Comparison of ENCODE assay signal across 1 cellular context in the genomic region with DNA sequence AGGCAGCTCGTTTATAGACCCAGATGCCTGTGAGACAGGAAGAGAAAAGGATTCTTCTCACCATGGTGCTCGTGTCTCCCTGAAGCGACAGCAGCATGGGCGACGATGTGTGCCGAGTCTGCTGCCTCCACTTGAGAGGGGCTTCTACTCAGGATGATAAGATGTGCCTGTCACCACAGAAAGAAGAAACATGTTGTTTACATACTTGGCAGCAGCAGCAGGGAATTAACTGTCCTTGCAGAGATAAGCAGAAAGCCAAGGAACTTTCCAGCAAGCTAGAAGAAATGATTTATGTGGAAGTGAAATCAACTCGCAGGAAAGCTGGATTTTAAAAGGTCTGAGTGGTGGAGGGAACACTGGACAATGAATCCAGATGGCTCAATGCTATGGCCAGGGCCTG.
TF ChIP-seq lines count a peak whose summit lies in the region.

No MANE protein-coding gene starts in this region.

TF ChIP-seq in K562, 482 proteins besides CTCF, POLR2A, EP300 and RAD21:
- TF ChIP-seq, protein P1, sequence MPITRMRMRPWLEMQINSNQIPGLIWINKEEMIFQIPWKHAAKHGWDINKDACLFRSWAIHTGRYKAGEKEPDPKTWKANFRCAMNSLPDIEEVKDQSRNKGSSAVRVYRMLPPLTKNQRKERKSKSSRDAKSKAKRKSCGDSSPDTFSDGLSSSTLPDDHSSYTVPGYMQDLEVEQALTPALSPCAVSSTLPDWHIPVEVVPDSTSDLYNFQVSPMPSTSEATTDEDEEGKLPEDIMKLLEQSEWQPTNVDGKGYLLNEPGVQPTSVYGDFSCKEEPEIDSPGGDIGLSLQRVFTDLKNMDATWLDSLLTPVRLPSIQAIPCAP (CRISPR knock-in tag; IDR thresholded peaks at IDR 0.05; ENCODE audit: borderline replicate concordance) = no peak
- TF ChIP-seq PBX2 (CRISPR knock-in tag; IDR thresholded peaks at IDR 0.05; ENCODE audit: low read depth) = no peak
- TF ChIP-seq PBX2 (tag; conservative IDR thresholded peaks at IDR 0.05; ENCODE audit: low read depth) = peak; percentile 85
- no peak for TF ChIP-seq PHF8 (IDR thresholded peaks at IDR 0.05; ENCODE audit: borderline replicate concordance, low read length)
- TF ChIP-seq, protein P2, sequence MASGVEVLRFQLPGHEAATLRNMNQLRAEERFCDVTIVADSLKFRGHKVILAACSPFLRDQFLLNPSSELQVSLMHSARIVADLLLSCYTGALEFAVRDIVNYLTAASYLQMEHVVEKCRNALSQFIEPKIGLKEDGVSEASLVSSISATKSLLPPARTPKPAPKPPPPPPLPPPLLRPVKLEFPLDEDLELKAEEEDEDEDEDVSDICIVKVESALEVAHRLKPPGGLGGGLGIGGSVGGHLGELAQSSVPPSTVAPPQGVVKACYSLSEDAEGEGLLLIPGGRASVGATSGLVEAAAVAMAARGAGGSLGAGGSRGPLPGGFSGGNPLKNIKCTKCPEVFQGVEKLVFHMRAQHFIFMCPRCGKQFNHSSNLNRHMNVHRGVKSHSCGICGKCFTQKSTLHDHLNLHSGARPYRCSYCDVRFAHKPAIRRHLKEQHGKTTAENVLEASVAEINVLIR (CRISPR knock-in tag; IDR thresholded peaks at IDR 0.05) = no peak
- TF ChIP-seq GTF2E2 (tag; IDR thresholded peaks at IDR 0.05) = no peak
- TF ChIP-seq STAT5A (IDR thresholded peaks at IDR 0.05; ENCODE audit: borderline replicate concordance, low read length) = no peak
- peak; percentile 31 to 44; a peak in 1 of 4 replicates for TF ChIP-seq FOXK2 (conservative IDR thresholded peaks at IDR 0.05 in 1 of 2, IDR thresholded peaks at IDR 0.05 in 1 of 2; ENCODE audit: low read depth in 2 of 2)
- no peak for TF ChIP-seq DDX20 (tag; IDR thresholded peaks at IDR 0.05; ENCODE audit: low read depth)
- no peak for TF ChIP-seq HOMEZ (CRISPR knock-in tag; IDR thresholded peaks at IDR 0.05)
- TF ChIP-seq ZBTB26 (CRISPR knock-in tag; IDR thresholded peaks at IDR 0.05) = no peak
- no peak for TF ChIP-seq KDM2B (CRISPR knock-in tag; IDR thresholded peaks at IDR 0.05)
- TF ChIP-seq ZNF354B (CRISPR knock-in tag; IDR thresholded peaks at IDR 0.05) = no peak
- 0 out of 2 replicates have a peak, but pooled peaks have one; percentile 19 for TF ChIP-seq HES1 (IDR thresholded peaks at IDR 0.05; ENCODE audit: low read depth)
- TF ChIP-seq HMBOX1 (IDR thresholded peaks at IDR 0.05) = no peak
- TF ChIP-seq FOSL1 (tag; conservative IDR thresholded peaks at IDR 0.05) = no peak
- peak; percentile 57; the same call in 1 of the 2 replicates for TF ChIP-seq PKNOX1 (IDR thresholded peaks at IDR 0.05)
- TF ChIP-seq ZNF23 (CRISPR knock-in tag; IDR thresholded peaks at IDR 0.05) = no peak
- TF ChIP-seq CTBP1 (IDR thresholded peaks at IDR 0.05; ENCODE audit: borderline replicate concordance) = peak; percentile 59; the same call in 1 of the 2 replicates
- no peak for TF ChIP-seq SMARCB1 (IDR thresholded peaks at IDR 0.05; ENCODE audit: insufficient read length, low read depth)
- TF ChIP-seq TCF3 (CRISPR knock-in tag; IDR thresholded peaks at IDR 0.05) = 0 out of 2 replicates have a peak, but pooled peaks have one; percentile 8
- TF ChIP-seq ZNF778 (CRISPR knock-in tag; IDR thresholded peaks at IDR 0.05) = no peak
- no peak for TF ChIP-seq HDAC8 (tag; IDR thresholded peaks at IDR 0.05)
- TF ChIP-seq, protein P3, sequence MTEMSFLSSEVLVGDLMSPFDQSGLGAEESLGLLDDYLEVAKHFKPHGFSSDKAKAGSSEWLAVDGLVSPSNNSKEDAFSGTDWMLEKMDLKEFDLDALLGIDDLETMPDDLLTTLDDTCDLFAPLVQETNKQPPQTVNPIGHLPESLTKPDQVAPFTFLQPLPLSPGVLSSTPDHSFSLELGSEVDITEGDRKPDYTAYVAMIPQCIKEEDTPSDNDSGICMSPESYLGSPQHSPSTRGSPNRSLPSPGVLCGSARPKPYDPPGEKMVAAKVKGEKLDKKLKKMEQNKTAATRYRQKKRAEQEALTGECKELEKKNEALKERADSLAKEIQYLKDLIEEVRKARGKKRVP (CRISPR knock-in tag; IDR thresholded peaks at IDR 0.05) = no peak
- TF ChIP-seq, protein P4, sequence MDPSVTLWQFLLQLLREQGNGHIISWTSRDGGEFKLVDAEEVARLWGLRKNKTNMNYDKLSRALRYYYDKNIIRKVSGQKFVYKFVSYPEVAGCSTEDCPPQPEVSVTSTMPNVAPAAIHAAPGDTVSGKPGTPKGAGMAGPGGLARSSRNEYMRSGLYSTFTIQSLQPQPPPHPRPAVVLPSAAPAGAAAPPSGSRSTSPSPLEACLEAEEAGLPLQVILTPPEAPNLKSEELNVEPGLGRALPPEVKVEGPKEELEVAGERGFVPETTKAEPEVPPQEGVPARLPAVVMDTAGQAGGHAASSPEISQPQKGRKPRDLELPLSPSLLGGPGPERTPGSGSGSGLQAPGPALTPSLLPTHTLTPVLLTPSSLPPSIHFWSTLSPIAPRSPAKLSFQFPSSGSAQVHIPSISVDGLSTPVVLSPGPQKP (CRISPR knock-in tag; IDR thresholded peaks at IDR 0.05) = no peak
- peak; percentile 80 for TF ChIP-seq MEIS2 (IDR thresholded peaks at IDR 0.05; ENCODE audit: partially characterized antibody)
- 0 out of 4 replicates have a peak, but pooled peaks of 1 of the 2 experiments have one; percentile 34 for TF ChIP-seq FOXA3 (CRISPR knock-in tag; conservative IDR thresholded peaks at IDR 0.05 in 1 of 2, IDR thresholded peaks at IDR 0.05 in 1 of 2)
- TF ChIP-seq FOXK1 (CRISPR knock-in tag; IDR thresholded peaks at IDR 0.05; ENCODE audit: borderline replicate concordance) = no peak
- no peak for TF ChIP-seq BRF2 (IDR thresholded peaks at IDR 0.05; ENCODE audit: borderline replicate concordance, insufficient read depth, insufficient read length)
- 0 out of 2 replicates have a peak, but pooled peaks have one; percentile 10 for TF ChIP-seq ARID1B (IDR thresholded peaks at IDR 0.05)
- TF ChIP-seq JUN (IDR thresholded peaks at IDR 0.05; ENCODE audit: borderline replicate concordance, low read depth, low read length) = no peak
- TF ChIP-seq JUN (CRISPR knock-in tag; IDR thresholded peaks at IDR 0.05; ENCODE audit: borderline replicate concordance) = no peak
- no peak for TF ChIP-seq FUS (optimal IDR thresholded peaks at IDR 0.05; ENCODE audit: low read depth, low read length)
- TF ChIP-seq, protein P5, sequence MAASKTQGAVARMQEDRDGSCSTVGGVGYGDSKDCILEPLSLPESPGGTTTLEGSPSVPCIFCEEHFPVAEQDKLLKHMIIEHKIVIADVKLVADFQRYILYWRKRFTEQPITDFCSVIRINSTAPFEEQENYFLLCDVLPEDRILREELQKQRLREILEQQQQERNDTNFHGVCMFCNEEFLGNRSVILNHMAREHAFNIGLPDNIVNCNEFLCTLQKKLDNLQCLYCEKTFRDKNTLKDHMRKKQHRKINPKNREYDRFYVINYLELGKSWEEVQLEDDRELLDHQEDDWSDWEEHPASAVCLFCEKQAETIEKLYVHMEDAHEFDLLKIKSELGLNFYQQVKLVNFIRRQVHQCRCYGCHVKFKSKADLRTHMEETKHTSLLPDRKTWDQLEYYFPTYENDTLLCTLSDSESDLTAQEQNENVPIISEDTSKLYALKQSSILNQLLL (CRISPR knock-in tag; IDR thresholded peaks at IDR 0.05; ENCODE audit: borderline replicate concordance) = no peak
- TF ChIP-seq, protein P6, sequence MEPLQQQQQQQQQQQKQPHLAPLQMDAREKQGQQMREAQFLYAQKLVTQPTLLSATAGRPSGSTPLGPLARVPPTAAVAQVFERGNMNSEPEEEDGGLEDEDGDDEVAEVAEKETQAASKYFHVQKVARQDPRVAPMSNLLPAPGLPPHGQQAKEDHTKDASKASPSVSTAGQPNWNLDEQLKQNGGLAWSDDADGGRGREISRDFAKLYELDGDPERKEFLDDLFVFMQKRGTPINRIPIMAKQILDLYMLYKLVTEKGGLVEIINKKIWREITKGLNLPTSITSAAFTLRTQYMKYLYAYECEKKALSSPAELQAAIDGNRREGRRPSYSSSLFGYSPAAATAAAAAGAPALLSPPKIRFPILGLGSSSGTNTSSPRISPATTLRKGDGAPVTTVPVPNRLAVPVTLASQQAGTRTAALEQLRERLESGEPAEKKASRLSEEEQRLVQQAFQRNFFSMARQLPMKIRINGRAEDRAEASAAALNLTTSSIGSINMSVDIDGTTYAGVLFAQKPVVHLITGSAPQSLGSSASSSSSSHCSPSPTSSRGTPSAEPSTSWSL (CRISPR knock-in tag; IDR thresholded peaks at IDR 0.05; ENCODE audit: borderline replicate concordance) = no peak
